In the genomic region with DNA sequence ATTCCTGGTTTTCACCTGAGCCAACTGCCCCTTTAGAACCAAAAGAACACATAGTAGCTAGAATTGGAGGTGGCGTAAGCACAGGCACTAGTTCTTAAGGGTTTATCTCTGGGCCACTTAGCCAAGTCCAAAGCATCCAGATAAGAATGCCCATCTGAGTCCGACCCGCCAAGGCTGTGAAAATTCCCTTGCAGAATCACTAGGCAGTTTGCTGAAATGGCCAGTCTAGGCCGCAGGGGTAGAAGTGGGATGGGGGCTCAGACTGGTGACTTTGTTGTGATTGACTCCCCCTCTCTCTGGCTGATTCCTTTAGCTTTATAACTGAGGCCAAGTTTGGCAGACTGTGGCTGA, we compare ENCODE assay signal across 1 cellular context.
TF ChIP-seq lines count a peak whose summit lies in the region.

No MANE protein-coding gene starts in this region.

TF ChIP-seq in HepG2, 621 proteins besides CTCF, POLR2A, EP300 and RAD21 (continues in another document):
- TF ChIP-seq, protein P1, sequence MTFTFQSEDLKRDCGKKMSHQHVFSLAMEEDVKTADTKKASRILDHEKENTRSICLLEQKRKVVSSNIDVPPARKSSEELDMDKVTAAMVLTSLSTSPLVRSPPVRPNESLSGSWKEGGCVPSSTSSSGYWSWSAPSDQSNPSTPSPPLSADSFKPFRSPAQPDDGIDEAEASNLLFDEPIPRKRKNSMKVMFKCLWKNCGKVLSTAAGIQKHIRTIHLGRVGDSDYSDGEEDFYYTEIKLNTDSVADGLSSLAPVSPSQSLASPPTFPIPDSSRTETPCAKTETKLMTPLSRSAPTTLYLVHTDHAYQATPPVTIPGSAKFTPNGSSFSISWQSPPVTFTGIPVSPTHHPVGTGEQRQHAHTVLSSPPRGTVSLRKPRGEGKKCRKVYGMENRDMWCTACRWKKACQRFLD (CRISPR knock-in tag; IDR thresholded peaks at IDR 0.05; ENCODE audit: borderline replicate concordance), result no peak
- TF ChIP-seq, protein P2, sequence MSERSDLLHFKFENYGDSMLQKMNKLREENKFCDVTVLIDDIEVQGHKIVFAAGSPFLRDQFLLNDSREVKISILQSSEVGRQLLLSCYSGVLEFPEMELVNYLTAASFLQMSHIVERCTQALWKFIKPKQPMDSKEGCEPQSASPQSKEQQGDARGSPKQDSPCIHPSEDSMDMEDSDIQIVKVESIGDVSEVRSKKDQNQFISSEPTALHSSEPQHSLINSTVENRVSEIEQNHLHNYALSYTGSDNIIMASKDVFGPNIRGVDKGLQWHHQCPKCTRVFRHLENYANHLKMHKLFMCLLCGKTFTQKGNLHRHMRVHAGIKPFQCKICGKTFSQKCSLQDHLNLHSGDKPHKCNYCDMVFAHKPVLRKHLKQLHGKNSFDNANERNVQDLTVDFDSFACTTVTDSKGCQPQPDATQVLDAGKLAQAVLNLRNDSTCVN (CRISPR knock-in tag; IDR thresholded peaks at IDR 0.05; ENCODE audit: borderline replicate concordance), result no peak
- TF ChIP-seq XBP1 (CRISPR knock-in tag; IDR thresholded peaks at IDR 0.05) (0 out of 2 replicates have a peak, but pooled peaks have one; percentile 23), ZNF761 (CRISPR knock-in tag; conservative IDR thresholded peaks at IDR 0.05) (0 out of 2 replicates have a peak, but pooled peaks have one; percentile 26), DPF2 (CRISPR knock-in tag; IDR thresholded peaks at IDR 0.05; ENCODE audit: borderline replicate concordance, low read depth) (0 out of 2 replicates have a peak, but pooled peaks have one; percentile 8), ZNF430 (CRISPR knock-in tag; IDR thresholded peaks at IDR 0.05) (no peak; the same call in 1 of the 2 replicates), ZNF7 (CRISPR knock-in tag; IDR thresholded peaks at IDR 0.05) (peak; percentile 37; the same call in 1 of the 2 replicates), RXRA (CRISPR knock-in tag; IDR thresholded peaks at IDR 0.05) (0 out of 2 replicates have a peak, but pooled peaks have one; percentile 6), HNRNPL (IDR thresholded peaks at IDR 0.05; ENCODE audit: low read depth, low read length) (no peak), RCOR2 (CRISPR knock-in tag; IDR thresholded peaks at IDR 0.05) (no peak), CEBPG (CRISPR knock-in tag; IDR thresholded peaks at IDR 0.05) (peak; percentile 41; the same call in 1 of the 2 replicates), ZFP1 (CRISPR knock-in tag; IDR thresholded peaks at IDR 0.05) (0 out of 2 replicates have a peak, but pooled peaks have one; percentile 25), ZNF331 (CRISPR knock-in tag; IDR thresholded peaks at IDR 0.05) (no peak), KDM2A (CRISPR knock-in tag; IDR thresholded peaks at IDR 0.05; ENCODE audit: borderline replicate concordance, low read depth) (0 out of 2 replicates have a peak, but pooled peaks have one; percentile 19), ZNF263 (CRISPR knock-in tag; IDR thresholded peaks at IDR 0.05) (peak; percentile 18; the same call in 1 of the 2 replicates), ZKSCAN5 (CRISPR knock-in tag; IDR thresholded peaks at IDR 0.05) (0 out of 2 replicates have a peak, but pooled peaks have one; percentile 1), TAF1 (CRISPR knock-in tag; IDR thresholded peaks at IDR 0.05) (0 out of 2 replicates have a peak, but pooled peaks have one; percentile 17), NR2F2 (IDR thresholded peaks at IDR 0.05; ENCODE audit: borderline replicate concordance, low read depth) (0 out of 2 replicates have a peak, but pooled peaks have one; percentile 2), AGO2 (optimal IDR thresholded peaks at IDR 0.05; ENCODE audit: low read depth, low read length) (no peak), KLF13 (CRISPR knock-in tag; IDR thresholded peaks at IDR 0.05) (no peak), TP53 (CRISPR knock-in tag; conservative IDR thresholded peaks at IDR 0.05) (no peak), ARNTL (CRISPR knock-in tag; IDR thresholded peaks at IDR 0.05) (no peak), HOXA3 (CRISPR knock-in tag; IDR thresholded peaks at IDR 0.05) (no peak), KLF12 (CRISPR knock-in tag; IDR thresholded peaks at IDR 0.05; ENCODE audit: borderline replicate concordance) (0 out of 2 replicates have a peak, but pooled peaks have one; percentile 16), BRD4 (CRISPR knock-in tag; IDR thresholded peaks at IDR 0.05) (peak; percentile 35), MZF1 (CRISPR knock-in tag; IDR thresholded peaks at IDR 0.05; ENCODE audit: borderline replicate concordance) (no peak), FOXA3 (CRISPR knock-in tag; IDR thresholded peaks at IDR 0.05) (0 out of 2 replicates have a peak, but pooled peaks have one; percentile 24), MEF2D (CRISPR knock-in tag; IDR thresholded peaks at IDR 0.05) (0 out of 2 replicates have a peak, but pooled peaks have one; percentile 13), TARDBP (CRISPR knock-in tag; IDR thresholded peaks at IDR 0.05) (0 out of 2 replicates have a peak, but pooled peaks have one; percentile 35), SMC3 (IDR thresholded peaks at IDR 0.05; ENCODE audit: low read length) (0 out of 2 replicates have a peak, but pooled peaks have one; percentile 0), CHCHD3 (CRISPR knock-in tag; IDR thresholded peaks at IDR 0.05) (no peak), ZNF337 (CRISPR knock-in tag; IDR thresholded peaks at IDR 0.05; ENCODE audit: borderline replicate concordance, low read depth) (no peak), ZFP36 (IDR thresholded peaks at IDR 0.05; ENCODE audit: borderline replicate concordance, low read depth, low read length, partially characterized antibody) (no peak), ARNT2 (CRISPR knock-in tag; IDR thresholded peaks at IDR 0.05; ENCODE audit: low read depth) (no peak), THYN1 (CRISPR knock-in tag; IDR thresholded peaks at IDR 0.05; ENCODE audit: borderline replicate concordance, low read depth) (no peak), MXD4 (CRISPR knock-in tag; IDR thresholded peaks at IDR 0.05) (0 out of 2 replicates have a peak, but pooled peaks have one; percentile 25), SIN3A (IDR thresholded peaks at IDR 0.05; ENCODE audit: borderline replicate concordance, low read depth, low read length) (0 out of 2 replicates have a peak, but pooled peaks have one; percentile 4), ZNF644 (CRISPR knock-in tag; IDR thresholded peaks at IDR 0.05; ENCODE audit: low read depth) (0 out of 2 replicates have a peak, but pooled peaks have one; percentile 2), AHR (CRISPR knock-in tag; IDR thresholded peaks at IDR 0.05) (no peak)
- TF ChIP-seq, protein P3, sequence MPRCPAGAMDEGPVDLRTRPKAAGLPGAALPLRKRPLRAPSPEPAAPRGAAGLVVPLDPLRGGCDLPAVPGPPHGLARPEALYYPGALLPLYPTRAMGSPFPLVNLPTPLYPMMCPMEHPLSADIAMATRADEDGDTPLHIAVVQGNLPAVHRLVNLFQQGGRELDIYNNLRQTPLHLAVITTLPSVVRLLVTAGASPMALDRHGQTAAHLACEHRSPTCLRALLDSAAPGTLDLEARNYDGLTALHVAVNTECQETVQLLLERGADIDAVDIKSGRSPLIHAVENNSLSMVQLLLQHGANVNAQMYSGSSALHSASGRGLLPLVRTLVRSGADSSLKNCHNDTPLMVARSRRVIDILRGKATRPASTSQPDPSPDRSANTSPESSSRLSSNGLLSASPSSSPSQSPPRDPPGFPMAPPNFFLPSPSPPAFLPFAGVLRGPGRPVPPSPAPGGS (CRISPR knock-in tag; IDR thresholded peaks at IDR 0.05), result peak; percentile 46; the same call in 1 of the 2 replicates
- TF ChIP-seq, protein P4, sequence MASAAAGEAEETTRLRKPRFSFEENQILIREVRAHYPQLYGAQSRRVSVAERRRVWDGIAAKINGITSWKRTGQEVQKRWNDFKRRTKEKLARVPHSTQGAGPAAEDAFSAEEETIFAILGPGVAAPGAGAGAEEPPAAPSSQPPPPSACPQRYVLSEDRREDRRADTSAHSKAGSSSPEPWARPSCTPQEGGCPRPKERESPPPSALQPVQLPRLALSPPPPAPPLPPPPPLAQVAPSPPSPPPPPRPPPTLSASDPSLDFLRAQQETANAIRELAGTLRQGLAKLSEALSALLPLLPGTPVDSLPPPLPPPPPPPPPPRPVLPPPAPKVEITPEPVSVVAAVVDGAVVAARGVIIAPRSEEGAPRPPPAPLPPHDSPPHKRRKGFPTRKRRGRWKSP (CRISPR knock-in tag; IDR thresholded peaks at IDR 0.05), result 0 out of 2 replicates have a peak, but pooled peaks have one; percentile 3
- TF ChIP-seq, protein P5, sequence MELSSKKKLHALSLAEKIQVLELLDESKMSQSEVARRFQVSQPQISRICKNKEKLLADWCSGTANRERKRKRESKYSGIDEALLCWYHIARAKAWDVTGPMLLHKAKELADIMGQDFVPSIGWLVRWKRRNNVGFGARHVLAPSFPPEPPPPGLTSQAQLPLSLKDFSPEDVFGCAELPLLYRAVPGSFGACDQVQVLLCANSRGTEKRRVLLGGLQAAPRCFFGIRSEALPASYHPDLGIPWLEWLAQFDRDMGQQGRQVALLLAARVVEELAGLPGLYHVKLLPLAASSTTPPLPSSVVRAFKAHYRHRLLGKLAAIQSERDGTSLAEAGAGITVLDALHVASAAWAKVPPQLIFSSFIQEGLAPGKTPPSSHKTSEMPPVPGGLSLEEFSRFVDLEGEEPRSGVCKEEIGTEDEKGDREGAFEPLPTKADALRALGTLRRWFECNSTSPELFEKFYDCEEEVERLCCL (CRISPR knock-in tag; IDR thresholded peaks at IDR 0.05; ENCODE audit: borderline replicate concordance), result no peak
- TF ChIP-seq, protein P6, sequence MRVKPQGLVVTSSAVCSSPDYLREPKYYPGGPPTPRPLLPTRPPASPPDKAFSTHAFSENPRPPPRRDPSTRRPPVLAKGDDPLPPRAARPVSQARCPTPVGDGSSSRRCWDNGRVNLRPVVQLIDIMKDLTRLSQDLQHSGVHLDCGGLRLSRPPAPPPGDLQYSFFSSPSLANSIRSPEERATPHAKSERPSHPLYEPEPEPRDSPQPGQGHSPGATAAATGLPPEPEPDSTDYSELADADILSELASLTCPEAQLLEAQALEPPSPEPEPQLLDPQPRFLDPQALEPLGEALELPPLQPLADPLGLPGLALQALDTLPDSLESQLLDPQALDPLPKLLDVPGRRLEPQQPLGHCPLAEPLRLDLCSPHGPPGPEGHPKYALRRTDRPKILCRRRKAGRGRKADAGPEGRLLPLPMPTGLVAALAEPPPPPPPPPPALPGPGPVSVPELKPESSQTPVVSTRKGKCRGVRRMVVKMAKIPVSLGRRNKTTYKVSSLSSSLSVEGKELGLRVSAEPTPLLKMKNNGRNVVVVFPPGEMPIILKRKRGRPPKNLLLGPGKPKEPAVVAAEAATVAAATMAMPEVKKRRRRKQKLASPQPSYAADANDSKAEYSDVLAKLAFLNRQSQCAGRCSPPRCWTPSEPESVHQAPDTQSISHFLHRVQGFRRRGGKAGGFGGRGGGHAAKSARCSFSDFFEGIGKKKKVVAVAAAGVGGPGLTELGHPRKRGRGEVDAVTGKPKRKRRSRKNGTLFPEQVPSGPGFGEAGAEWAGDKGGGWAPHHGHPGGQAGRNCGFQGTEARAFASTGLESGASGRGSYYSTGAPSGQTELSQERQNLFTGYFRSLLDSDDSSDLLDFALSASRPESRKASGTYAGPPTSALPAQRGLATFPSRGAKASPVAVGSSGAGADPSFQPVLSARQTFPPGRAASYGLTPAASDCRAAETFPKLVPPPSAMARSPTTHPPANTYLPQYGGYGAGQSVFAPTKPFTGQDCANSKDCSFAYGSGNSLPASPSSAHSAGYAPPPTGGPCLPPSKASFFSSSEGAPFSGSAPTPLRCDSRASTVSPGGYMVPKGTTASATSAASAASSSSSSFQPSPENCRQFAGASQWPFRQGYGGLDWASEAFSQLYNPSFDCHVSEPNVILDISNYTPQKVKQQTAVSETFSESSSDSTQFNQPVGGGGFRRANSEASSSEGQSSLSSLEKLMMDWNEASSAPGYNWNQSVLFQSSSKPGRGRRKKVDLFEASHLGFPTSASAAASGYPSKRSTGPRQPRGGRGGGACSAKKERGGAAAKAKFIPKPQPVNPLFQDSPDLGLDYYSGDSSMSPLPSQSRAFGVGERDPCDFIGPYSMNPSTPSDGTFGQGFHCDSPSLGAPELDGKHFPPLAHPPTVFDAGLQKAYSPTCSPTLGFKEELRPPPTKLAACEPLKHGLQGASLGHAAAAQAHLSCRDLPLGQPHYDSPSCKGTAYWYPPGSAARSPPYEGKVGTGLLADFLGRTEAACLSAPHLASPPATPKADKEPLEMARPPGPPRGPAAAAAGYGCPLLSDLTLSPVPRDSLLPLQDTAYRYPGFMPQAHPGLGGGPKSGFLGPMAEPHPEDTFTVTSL (CRISPR knock-in tag; IDR thresholded peaks at IDR 0.05; ENCODE audit: borderline replicate concordance), result 0 out of 2 replicates have a peak, but pooled peaks have one; percentile 46
- TF ChIP-seq, protein P7, sequence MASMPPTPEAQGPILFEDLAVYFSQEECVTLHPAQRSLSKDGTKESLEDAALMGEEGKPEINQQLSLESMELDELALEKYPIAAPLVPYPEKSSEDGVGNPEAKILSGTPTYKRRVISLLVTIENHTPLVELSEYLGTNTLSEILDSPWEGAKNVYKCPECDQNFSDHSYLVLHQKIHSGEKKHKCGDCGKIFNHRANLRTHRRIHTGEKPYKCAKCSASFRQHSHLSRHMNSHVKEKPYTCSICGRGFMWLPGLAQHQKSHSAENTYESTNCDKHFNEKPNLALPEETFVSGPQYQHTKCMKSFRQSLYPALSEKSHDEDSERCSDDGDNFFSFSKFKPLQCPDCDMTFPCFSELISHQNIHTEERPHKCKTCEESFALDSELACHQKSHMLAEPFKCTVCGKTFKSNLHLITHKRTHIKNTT (CRISPR knock-in tag; IDR thresholded peaks at IDR 0.05), result no peak
- TF ChIP-seq, protein P8, sequence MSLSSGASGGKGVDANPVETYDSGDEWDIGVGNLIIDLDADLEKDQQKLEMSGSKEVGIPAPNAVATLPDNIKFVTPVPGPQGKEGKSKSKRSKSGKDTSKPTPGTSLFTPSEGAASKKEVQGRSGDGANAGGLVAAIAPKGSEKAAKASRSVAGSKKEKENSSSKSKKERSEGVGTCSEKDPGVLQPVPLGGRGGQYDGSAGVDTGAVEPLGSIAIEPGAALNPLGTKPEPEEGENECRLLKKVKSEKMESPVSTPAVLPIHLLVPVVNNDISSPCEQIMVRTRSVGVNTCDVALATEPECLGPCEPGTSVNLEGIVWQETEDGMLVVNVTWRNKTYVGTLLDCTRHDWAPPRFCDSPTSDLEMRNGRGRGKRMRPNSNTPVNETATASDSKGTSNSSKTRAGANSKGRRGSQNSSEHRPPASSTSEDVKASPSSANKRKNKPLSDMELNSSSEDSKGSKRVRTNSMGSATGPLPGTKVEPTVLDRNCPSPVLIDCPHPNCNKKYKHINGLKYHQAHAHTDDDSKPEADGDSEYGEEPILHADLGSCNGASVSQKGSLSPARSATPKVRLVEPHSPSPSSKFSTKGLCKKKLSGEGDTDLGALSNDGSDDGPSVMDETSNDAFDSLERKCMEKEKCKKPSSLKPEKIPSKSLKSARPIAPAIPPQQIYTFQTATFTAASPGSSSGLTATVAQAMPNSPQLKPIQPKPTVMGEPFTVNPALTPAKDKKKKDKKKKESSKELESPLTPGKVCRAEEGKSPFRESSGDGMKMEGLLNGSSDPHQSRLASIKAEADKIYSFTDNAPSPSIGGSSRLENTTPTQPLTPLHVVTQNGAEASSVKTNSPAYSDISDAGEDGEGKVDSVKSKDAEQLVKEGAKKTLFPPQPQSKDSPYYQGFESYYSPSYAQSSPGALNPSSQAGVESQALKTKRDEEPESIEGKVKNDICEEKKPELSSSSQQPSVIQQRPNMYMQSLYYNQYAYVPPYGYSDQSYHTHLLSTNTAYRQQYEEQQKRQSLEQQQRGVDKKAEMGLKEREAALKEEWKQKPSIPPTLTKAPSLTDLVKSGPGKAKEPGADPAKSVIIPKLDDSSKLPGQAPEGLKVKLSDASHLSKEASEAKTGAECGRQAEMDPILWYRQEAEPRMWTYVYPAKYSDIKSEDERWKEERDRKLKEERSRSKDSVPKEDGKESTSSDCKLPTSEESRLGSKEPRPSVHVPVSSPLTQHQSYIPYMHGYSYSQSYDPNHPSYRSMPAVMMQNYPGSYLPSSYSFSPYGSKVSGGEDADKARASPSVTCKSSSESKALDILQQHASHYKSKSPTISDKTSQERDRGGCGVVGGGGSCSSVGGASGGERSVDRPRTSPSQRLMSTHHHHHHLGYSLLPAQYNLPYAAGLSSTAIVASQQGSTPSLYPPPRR (CRISPR knock-in tag; IDR thresholded peaks at IDR 0.05; ENCODE audit: borderline replicate concordance), result 0 out of 2 replicates have a peak, but pooled peaks have one; percentile 17
